Comparison of ENCODE assay signal across 17 cellular contexts in the genomic region with DNA sequence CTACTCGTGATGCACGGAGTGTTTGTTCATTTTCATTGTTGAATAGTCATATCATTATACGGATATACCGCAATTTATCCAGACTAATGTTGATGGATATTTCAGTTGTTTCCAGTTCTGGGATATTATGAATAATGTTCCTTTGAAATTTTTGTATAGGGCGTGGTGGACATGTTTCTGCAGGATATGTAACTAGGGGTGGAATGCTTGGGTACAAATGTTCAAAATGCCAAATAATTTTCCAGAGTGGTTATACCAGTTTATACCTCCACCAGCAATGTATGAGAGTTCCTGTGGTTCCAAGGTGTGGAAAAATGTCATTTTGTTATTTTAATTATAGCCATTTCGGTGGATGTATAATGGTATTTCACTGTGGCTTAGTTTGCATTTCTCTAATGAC.
"Had no signal": no experiment of that assay in that cellular context is flagged by ENCODE, and none has a peak within 500 bp of the region (broad histone marks: within the 10 kb centered on the region; RNA-seq: fewer than 3 reads in every experiment).

No MANE protein-coding gene starts in this region.

- H3K4me1 Mint-ChIP-seq: T-cell had no signal

- H3K27ac ChIP-seq: lower lobe of right lung, pancreas, sigmoid colon, tibial artery, vagina had no signal

- DNase-seq: activated CD4-positive, alpha-beta T cell treated with anti-CD3 and anti-CD28 coated beads, Interleukin-2, amount 50 U/mL, for 1 hour; activated effector memory CD4-positive, alpha-beta T cell treated with Interleukin-2 at 50 U/mL for 16 hours; activated naive CD4-positive, alpha-beta T cell treated with anti-CD3 and anti-CD28 coated beads, Interleukin-2, amount 50 U/mL, for 16 hours; activated T-cell treated with anti-CD3 and anti-CD28 coated beads for 4 hours; effector CD8-positive, alpha-beta T cell; left colon; lower lobe of right lung; naive B cell; pancreas; sigmoid colon; stimulated activated CD4-positive, alpha-beta T cell treated with anti-CD3 and anti-CD28 coated beads, Interleukin-12 subunit alpha, Interleukin-12 subunit beta, amount 100 ng/mL, for 4 hours; stimulated activated CD4-positive, alpha-beta T cell treated with anti-CD3 and anti-CD28 coated beads, Interleukin-2, amount 100 ng/mL, for 24 hours; T-cell; T-helper 9 cell; tibial artery had no signal

- H3K27me3 ChIP-seq: pancreas, sigmoid colon, tibial artery, vagina had no signal

- H3K4me3 Mint-ChIP-seq: naive B cell, T-cell had no signal

- H3K4me1 ChIP-seq: lower lobe of right lung, sigmoid colon, tibial artery had no signal

- H3K9me3 Mint-ChIP-seq: naive B cell, T-cell had no signal

- H3K4me3 ChIP-seq: lower lobe of right lung, pancreas, sigmoid colon, tibial artery, vagina had no signal

- H3K9me3 ChIP-seq: lower lobe of right lung, pancreas, sigmoid colon, tibial artery, vagina had no signal

- H3K27me3 Mint-ChIP-seq: naive B cell, T-cell had no signal

- ATAC-seq: activated CD4-positive, CD25-positive, alpha-beta regulatory T cell treated with anti-CD3 and anti-CD28 coated beads, Interleukin-2, amount 50 U/mL, for 24 hours; left colon; lower lobe of right lung; pancreas; T-cell had no signal
